In the genomic region with DNA sequence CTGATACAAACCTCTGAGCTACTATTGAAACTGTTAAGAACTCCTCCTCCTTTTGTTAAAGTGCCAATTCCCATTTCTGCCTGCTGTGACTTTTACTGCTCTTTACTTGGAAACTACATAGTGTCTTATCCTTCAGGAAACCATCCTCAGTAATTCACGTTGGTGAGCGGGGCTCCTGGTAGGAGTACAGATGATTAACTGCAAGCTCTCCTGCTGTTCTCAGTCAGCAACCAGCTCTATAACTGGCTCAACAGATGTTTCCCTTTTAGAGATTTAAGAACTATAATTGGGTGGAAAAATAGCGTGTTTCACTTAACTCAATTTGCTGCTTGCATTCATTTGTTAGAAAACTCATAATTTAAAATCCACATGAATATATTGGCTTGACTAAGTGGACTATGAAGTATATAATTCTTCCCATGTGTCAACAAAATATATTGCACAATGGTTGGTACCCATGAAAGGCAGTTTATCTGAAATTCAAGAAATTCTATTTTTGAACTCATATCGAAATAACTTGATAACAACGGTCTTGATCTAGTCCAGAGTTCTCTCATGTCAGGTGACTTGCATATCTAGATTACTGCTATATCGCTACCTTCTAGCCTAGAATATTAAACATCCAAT, we compare ENCODE assay signal across 18 cellular contexts.
DNase-seq lines count a peak whose midpoint lies in the region; ATAC-seq and TF ChIP-seq lines count a peak whose summit lies in the region.
"Had no signal": no experiment of that assay in that cellular context is flagged by ENCODE, and none has a peak within 500 bp of the region (broad histone marks: within the 10 kb centered on the region; RNA-seq: fewer than 3 reads in every experiment).

No MANE protein-coding gene starts in this region.

- intact Hi-C loops in IMR-90 (cut with micrococcal nuclease): no loop called here

- TF ChIP-seq CTCF in AG10803 (conservative IDR thresholded peaks at IDR 0.05; ENCODE audit: low read length) (no peak), IMR-90 (conservative IDR thresholded peaks at IDR 0.05; ENCODE audit: low read depth, low read length) (no peak), fibroblast of the aortic adventitia (IDR thresholded peaks at IDR 0.05; ENCODE audit: insufficient read depth, low read length) (no peak)

- no peak overlapping the region for H2AK5ac ChIP-seq in IMR-90 (ENCODE audit: low read depth, low read length)

- no peak overlapping the region for H3K56ac ChIP-seq in IMR-90 (ENCODE audit: extremely low read depth, insufficient read depth, low read length)

- no peak for TF ChIP-seq POLR2A in IMR-90 (IDR thresholded peaks at IDR 0.05; ENCODE audit: low read depth, low read length)

- no peaks in the 10 kb centered on the region for H3K4me1 Mint-ChIP-seq in stimulated activated effector memory CD8-positive, alpha-beta T cell treated with anti-CD3 and anti-CD28 coated beads, Interleukin-12 subunit alpha, Interleukin-12 subunit beta, amount 100 ng/mL, for 72 hours
- H3K4me1 Mint-ChIP-seq: activated CD4-positive, alpha-beta T cell treated with anti-CD3 and anti-CD28 coated beads for 36 hours; activated naive CD4-positive, alpha-beta T cell treated with anti-CD3 and anti-CD28 coated beads, Interleukin-2, amount 50 U/mL, for 24 hours had no signal

- POLR2A ChIA-PET in IMR-90 (lab: Charles Lee; ENCODE audit: unreplicated experiment): no interaction called here

- no peak overlapping the region for H2BK15ac ChIP-seq in IMR-90 (ENCODE audit: low read depth, low read length)

- no peaks in the 10 kb centered on the region for H4K20me1 ChIP-seq in IMR-90 (ENCODE audit: insufficient read depth, low read length)

- ATAC-seq in IMR-90 (ENCODE audit: low read depth): no peak
- ATAC-seq in stimulated activated effector memory CD8-positive, alpha-beta T cell treated with anti-CD3 and anti-CD28 coated beads, Interleukin-12 subunit alpha, Interleukin-12 subunit beta, amount 100 ng/mL, for 72 hours: no peak
- ATAC-seq: activated CD4-positive, alpha-beta T cell treated with anti-CD3 and anti-CD28 coated beads for 36 hours; left cardiac atrium had no signal

- H3K14ac ChIP-seq in IMR-90 (replicated peaks; ENCODE audit: low read depth, low read length): no peak overlapping the region

- no peaks in the 10 kb centered on the region for H3K36me3 ChIP-seq in IMR-90 (ENCODE audit: control insufficient read depth, insufficient read depth, low read length)
- no peaks in the 10 kb centered on the region for H3K36me3 ChIP-seq in NT2/D1 (ENCODE audit: insufficient read depth, insufficient read length, low read length)

- no TSS peak for BruUV-seq in IMR-90 (replicated peaks; lab: Mats Ljungman, UMichigan)

- peak; percentile 0 for DNase-seq in AG10803 (ENCODE audit: low read depth)
- no peak for DNase-seq in IMR-90
- DNase-seq in NT2/D1 (ENCODE audit: low read depth, low spot score): peak; percentile 58
- peak; percentile 0 for DNase-seq in fibroblast of the aortic adventitia (ENCODE audit: low read depth)
- no peak for DNase-seq in activated CD8-positive, alpha-beta memory T cell treated with anti-CD3 and anti-CD28 coated beads for 24 hours
- no peak for DNase-seq in stimulated activated effector memory CD8-positive, alpha-beta T cell treated with anti-CD3 and anti-CD28 coated beads, Interleukin-12 subunit alpha, Interleukin-12 subunit beta, amount 100 ng/mL, for 72 hours (ENCODE audit: low spot score in 2 of 2)
- DNase-seq in activated CD4-positive, alpha-beta T cell treated with anti-CD3 and anti-CD28 coated beads, Interleukin-2, amount 50 U/mL, for 1 hour: no peak
- DNase-seq in NCI-H2196 (lab: John Stamatoyannopoulos, UW; ENCODE audit: unreplicated experiment): no peak
- DNase-seq: activated CD4-positive, alpha-beta T cell treated with anti-CD3 and anti-CD28 coated beads for 36 hours; activated T-cell treated with anti-CD3 and anti-CD28 coated beads for 4 hours; effector memory CD4-positive, alpha-beta T cell; left cardiac atrium; NCI-H524 treated with DMSO at 0.1 percent for 48 hours; Right ventricle myocardium superior; stimulated activated naive CD4-positive, alpha-beta T cell treated with Interleukin-2 at 50 U/mL for 16 hours; T-helper 2 cell had no signal

- H2AFZ ChIP-seq in IMR-90 (replicated peaks; ENCODE audit: low read length, poor library complexity): no peak overlapping the region

- no peak overlapping the region for H3K4me3 Mint-ChIP-seq in stimulated activated effector memory CD8-positive, alpha-beta T cell treated with anti-CD3 and anti-CD28 coated beads, Interleukin-12 subunit alpha, Interleukin-12 subunit beta, amount 100 ng/mL, for 72 hours
- H3K4me3 Mint-ChIP-seq: activated CD4-positive, alpha-beta T cell treated with anti-CD3 and anti-CD28 coated beads for 36 hours; activated naive CD4-positive, alpha-beta T cell treated with anti-CD3 and anti-CD28 coated beads, Interleukin-2, amount 50 U/mL, for 24 hours had no signal

- H3K4me2 ChIP-seq in IMR-90 (ENCODE audit: low read depth, low read length): no peak overlapping the region

- H3K27ac ChIP-seq in IMR-90 (ENCODE audit: insufficient read depth, low read length): no peak overlapping the region

- H3K23ac ChIP-seq in IMR-90 (ENCODE audit: low read depth, low read length): no peak overlapping the region

- no peak overlapping the region for H2AK9ac ChIP-seq in IMR-90 (replicated peaks; ENCODE audit: low read depth, low read length, poor library complexity)

- in situ Hi-C loops in IMR-90 (cut with MboI; ENCODE audit: low sequenced_read_pairs): no loop called here

- no peak overlapping the region for H3K4ac ChIP-seq in IMR-90 (ENCODE audit: low read depth, low read length)

- no peak overlapping the region for H2BK5ac ChIP-seq in IMR-90 (ENCODE audit: low read depth, low read length, poor library complexity, severe bottlenecking)

- H3K27ac Mint-ChIP-seq in stimulated activated effector memory CD8-positive, alpha-beta T cell treated with anti-CD3 and anti-CD28 coated beads, Interleukin-12 subunit alpha, Interleukin-12 subunit beta, amount 100 ng/mL, for 72 hours: no peak overlapping the region
- H3K27ac Mint-ChIP-seq: activated CD4-positive, alpha-beta T cell treated with anti-CD3 and anti-CD28 coated beads for 36 hours; activated naive CD4-positive, alpha-beta T cell treated with anti-CD3 and anti-CD28 coated beads, Interleukin-2, amount 50 U/mL, for 24 hours; progenitor cell of endocrine pancreas had no signal

- H3K18ac ChIP-seq in IMR-90 (ENCODE audit: low read depth, low read length): no peak overlapping the region

- CTCF ChIA-PET in IMR-90 (lab: Yijun Ruan, JAX): no interaction called here

- H3K9me3 Mint-ChIP-seq in stimulated activated effector memory CD8-positive, alpha-beta T cell treated with anti-CD3 and anti-CD28 coated beads, Interleukin-12 subunit alpha, Interleukin-12 subunit beta, amount 100 ng/mL, for 72 hours: peaks cover 5% of the 10 kb centered on the region

- no peak overlapping the region for H2BK120ac ChIP-seq in IMR-90 (ENCODE audit: low read depth, low read length)

- no peaks in the 10 kb centered on the region for H3K9me3 ChIP-seq in IMR-90 (ENCODE audit: control insufficient read depth, insufficient read depth, low read length)
- no peaks in the 10 kb centered on the region for H3K9me3 ChIP-seq in NT2/D1 (ENCODE audit: insufficient read depth, low read length)

- H4K91ac ChIP-seq in IMR-90 (ENCODE audit: insufficient read depth, low read depth, low read length): no peak overlapping the region

- H3K4me3 ChIP-seq in AG10803 (ENCODE audit: low read length) (no peak overlapping the region), IMR-90 (ENCODE audit: insufficient read depth, low read depth, low read length) (no peak overlapping the region), NT2/D1 (ENCODE audit: insufficient read length, low read depth) (no peak overlapping the region), fibroblast of the aortic adventitia (ENCODE audit: low read depth, low read length) (no peak overlapping the region)

- H3K79me1 ChIP-seq in IMR-90 (ENCODE audit: low read depth in 1 of 2, low read length in 2 of 2): no peaks in the 10 kb centered on the region

- H3K9ac ChIP-seq in IMR-90 (ENCODE audit: low read depth, low read length): no peak overlapping the region
- H3K9ac ChIP-seq in NT2/D1 (ENCODE audit: insufficient read length, low read depth): no peak overlapping the region

- no peak overlapping the region for H4K5ac ChIP-seq in IMR-90 (ENCODE audit: low read depth, low read length)

- dilution Hi-C loops in IMR-90 (cut with HindIII; ENCODE audit: low sequenced_read_pairs, unreplicated experiment): no loop called here

- no CpG with 5 or more reads among the region's 6 CpGs for WGBS in IMR-90 (ENCODE audit: extremely low coverage in 2 of 2, insufficient read length in 1 of 2), 2 experiments

- H4K8ac ChIP-seq in IMR-90 (ENCODE audit: low read depth in 2 of 2, low read length in 2 of 2): no peak overlapping the region

- H3K27me3 ChIP-seq in IMR-90 (ENCODE audit: control insufficient read depth, insufficient read depth, low read length): no peaks in the 10 kb centered on the region
- no peaks in the 10 kb centered on the region for H3K27me3 ChIP-seq in NT2/D1 (ENCODE audit: insufficient read depth, insufficient read length)

- no peak overlapping the region for H2BK20ac ChIP-seq in IMR-90 (ENCODE audit: low read depth, low read length)

- no peaks in the 10 kb centered on the region for H3K9me1 ChIP-seq in IMR-90 (ENCODE audit: insufficient read depth, low read length)

- H3K4me1 ChIP-seq in IMR-90 (ENCODE audit: control insufficient read depth, insufficient read depth, low read length) (no peaks in the 10 kb centered on the region), NT2/D1 (ENCODE audit: insufficient read depth, insufficient read length) (no peaks in the 10 kb centered on the region)

- TF ChIP-seq RAD21 in IMR-90 (IDR thresholded peaks at IDR 0.05; ENCODE audit: low read length): no peak

- no peaks in the 10 kb centered on the region for H3K36me3 Mint-ChIP-seq in stimulated activated effector memory CD8-positive, alpha-beta T cell treated with anti-CD3 and anti-CD28 coated beads, Interleukin-12 subunit alpha, Interleukin-12 subunit beta, amount 100 ng/mL, for 72 hours
- H3K36me3 Mint-ChIP-seq: activated naive CD4-positive, alpha-beta T cell treated with anti-CD3 and anti-CD28 coated beads, Interleukin-2, amount 50 U/mL, for 24 hours had no signal

TF ChIP-seq in IMR-90, 13 proteins besides CTCF, POLR2A, EP300 and RAD21:
- TF ChIP-seq FOS (IDR thresholded peaks at IDR 0.05; ENCODE audit: low read depth, low read length) (no peak), CEBPB (IDR thresholded peaks at IDR 0.05; ENCODE audit: low read depth, low read length) (peak; percentile 38; the same call in 1 of the 2 replicates), MXI1 (IDR thresholded peaks at IDR 0.05; ENCODE audit: borderline replicate concordance, low read depth, low read length) (no peak)

Comparison
In these comparisons a context has a peak if more than half of its experiments do, and no peak if none do; other contexts are left out.
1. DNase-seq: peak in AG10803 (single experiment), NT2/D1 (single experiment) and fibroblast of the aortic adventitia (single experiment); none in IMR-90 (single experiment), activated CD8-positive, alpha-beta memory T cell treated with anti-CD3 and anti-CD28 coated beads for 24 hours (single experiment), stimulated activated effector memory CD8-positive, alpha-beta T cell treated with anti-CD3 and anti-CD28 coated beads, Interleukin-12 subunit alpha, Interleukin-12 subunit beta, amount 100 ng/mL, for 72 hours (0 of 2), activated CD4-positive, alpha-beta T cell treated with anti-CD3 and anti-CD28 coated beads, Interleukin-2, amount 50 U/mL, for 1 hour (single experiment) and NCI-H2196 (single experiment).